In genomic region chr11:75578977-75579376, GRCh38 we compare ENCODE assay signal across 13 cellular contexts. TPM values are rescaled to one million over a fixed set of nuclear protein-coding genes. Genes with fewer than 3 reads are reported as not detected.
DNase-seq lines count a peak whose midpoint lies in the region; ATAC-seq and TF ChIP-seq lines count a peak whose summit lies in the region.
"Had no signal": no experiment of that assay in that cellular context is flagged by ENCODE, and none has a peak within 500 bp of the region (broad histone marks: within the 10 kb centered on the region; RNA-seq: fewer than 3 reads in every experiment).

No MANE protein-coding gene starts in this region.

- H3K36me3 Mint-ChIP-seq in chondrocyte (ENCODE audit: low read depth) = peaks cover under 1% of the 10 kb centered on the region
- peaks cover 6% of the 10 kb centered on the region for H3K36me3 Mint-ChIP-seq in nephron (ENCODE audit: low read depth)
- H3K36me3 Mint-ChIP-seq in activated CD8-positive, alpha-beta T cell treated with anti-CD3 and anti-CD28 coated beads, Interleukin-2, amount 10 ng/mL, durations not matched to agents 7 days and 5 days (ENCODE audit: low read depth) = no peaks in the 10 kb centered on the region
- H3K36me3 Mint-ChIP-seq: IgD-negative memory B cell had no signal

- CTCF ChIA-PET in activated CD8-positive, alpha-beta T cell treated with anti-CD3 and anti-CD28 coated beads, Interleukin-2, amount 10 ng/mL, durations not matched to agents 7 days and 5 days (lab: Charles Lee) = interaction anchor here (1.0 to 1.9 kb wide), 2 partner anchors 14 to 19 kb away, joined by 3 to 7 read pairs; no protein-coding TSS in a partner anchor

- H3K9me3 Mint-ChIP-seq in chondrocyte (ENCODE audit: low read depth) = no peaks in the 10 kb centered on the region
- H3K9me3 Mint-ChIP-seq in nephron = no peaks in the 10 kb centered on the region
- no peaks in the 10 kb centered on the region for H3K9me3 Mint-ChIP-seq in activated CD8-positive, alpha-beta T cell treated with anti-CD3 and anti-CD28 coated beads, Interleukin-2, amount 10 ng/mL, durations not matched to agents 7 days and 5 days (ENCODE audit: insufficient read depth)
- H3K9me3 Mint-ChIP-seq: CD8-positive, alpha-beta memory T cell; H9 had no signal

- peak overlapping the region; percentile 59 for H3K27ac Mint-ChIP-seq in chondrocyte (ENCODE audit: unreplicated experiment)
- peak overlapping the region in 2 of 3 experiments; percentile 24 to 76 for H3K27ac Mint-ChIP-seq in nephron
- no peak overlapping the region for H3K27ac Mint-ChIP-seq in activated CD8-positive, alpha-beta T cell treated with anti-CD3 and anti-CD28 coated beads, Interleukin-2, amount 10 ng/mL, durations not matched to agents 7 days and 5 days
- H3K27ac Mint-ChIP-seq: CD8-positive, alpha-beta memory T cell; H9 had no signal

- no peaks in the 10 kb centered on the region for H3K27me3 Mint-ChIP-seq in chondrocyte (ENCODE audit: low read depth)
- no peaks in the 10 kb centered on the region for H3K27me3 Mint-ChIP-seq in nephron (ENCODE audit: low read depth)
- no peaks in the 10 kb centered on the region for H3K27me3 Mint-ChIP-seq in activated CD8-positive, alpha-beta T cell treated with anti-CD3 and anti-CD28 coated beads, Interleukin-2, amount 10 ng/mL, durations not matched to agents 7 days and 5 days (ENCODE audit: low read depth)

- H3K4me1 Mint-ChIP-seq in chondrocyte (ENCODE audit: low read depth) = peaks cover 28% of the 10 kb centered on the region
- H3K4me1 Mint-ChIP-seq in nephron = peaks cover 29% of the 10 kb centered on the region
- peaks cover 34% of the 10 kb centered on the region for H3K4me1 Mint-ChIP-seq in activated CD8-positive, alpha-beta T cell treated with anti-CD3 and anti-CD28 coated beads, Interleukin-2, amount 10 ng/mL, durations not matched to agents 7 days and 5 days (ENCODE audit: low read depth)

- H3K4me3 Mint-ChIP-seq in chondrocyte (ENCODE audit: unreplicated experiment) = no peak overlapping the region
- H3K4me3 Mint-ChIP-seq in nephron = no peak overlapping the region
- no peak overlapping the region for H3K4me3 Mint-ChIP-seq in activated CD8-positive, alpha-beta T cell treated with anti-CD3 and anti-CD28 coated beads, Interleukin-2, amount 10 ng/mL, durations not matched to agents 7 days and 5 days
- H3K4me3 Mint-ChIP-seq: H9, IgD-negative memory B cell had no signal

- ATAC-seq in activated CD8-positive, alpha-beta T cell treated with anti-CD3 and anti-CD28 coated beads, Interleukin-2, amount 10 ng/mL, durations not matched to agents 7 days and 5 days = no peak
- no peak for ATAC-seq in GM21717 (IDR thresholded peaks at IDR 0.05; ENCODE audit: unreplicated experiment)
- no peak for ATAC-seq in left lobe of liver

- DNase-seq in NCI-H524 (lab: John Stamatoyannopoulos, UW) (peak; percentile 10 to 40), NCI-H524 treated with DMSO at 0.1 percent for 48 hours (lab: John Stamatoyannopoulos, UW) (no peak), chondrocyte (ENCODE audit: low spot score) (no peak), left lobe of liver (ENCODE audit: low spot score) (no peak)
- DNase-seq in activated CD8-positive, alpha-beta T cell treated with anti-CD3 and anti-CD28 coated beads, Interleukin-2, amount 10 ng/mL, durations not matched to agents 7 days and 5 days = no peak
- DNase-seq: AML-193; CD8-positive, alpha-beta memory T cell; DMS53; GOT3; H9 had no signal

- no peak for TF ChIP-seq CTCF in chondrocyte (IDR thresholded peaks at IDR 0.05)
- TF ChIP-seq CTCF in nephron (IDR thresholded peaks at IDR 0.05; ENCODE audit: unreplicated experiment in 3 of 3) = no peak

- POLR2A ChIA-PET in activated CD8-positive, alpha-beta T cell treated with anti-CD3 and anti-CD28 coated beads, Interleukin-2, amount 10 ng/mL, durations not matched to agents 7 days and 5 days (lab: Charles Lee) = no interaction called here

RNA-seq across cellular contexts. Expression of gene SERPINH1, which starts 16.9 kb away (rescaled TPM):
- total RNA-seq in chondrocyte (1,000 to 1,204 TPM (median 1,170 TPM) in 3 replicates), left lobe of liver (21.6 TPM)
- total RNA-seq in activated CD8-positive, alpha-beta T cell treated with anti-CD3 and anti-CD28 coated beads, Interleukin-2, amount 10 ng/mL, durations not matched to agents 7 days and 5 days = 10 to 100 TPM in 1 of 2 experiments, 1 to 10 TPM in 1; 9.3 to 10.8 TPM

RNA-seq across cellular contexts. Expression of gene GDPD5, which starts 53.2 kb away (rescaled TPM):
- total RNA-seq in chondrocyte (8.9 to 12.6 TPM (median 11.3 TPM) in 3 replicates), left lobe of liver (9.1 TPM)
- total RNA-seq in activated CD8-positive, alpha-beta T cell treated with anti-CD3 and anti-CD28 coated beads, Interleukin-2, amount 10 ng/mL, durations not matched to agents 7 days and 5 days = 10 to 100 TPM; 23.1 to 26.6 TPM

Comparison
In these comparisons a context has a peak if more than half of its experiments do, and no peak if none do; other contexts are left out.
1. DNase-seq: peak in NCI-H524 (2 of 2); none in NCI-H524 treated with DMSO at 0.1 percent for 48 hours (single experiment), chondrocyte (single experiment), activated CD8-positive, alpha-beta T cell treated with anti-CD3 and anti-CD28 coated beads, Interleukin-2, amount 10 ng/mL, durations not matched to agents 7 days and 5 days (single experiment) and left lobe of liver (single experiment).
2. RNA of gene SERPINH1, which starts 16.9 kb away (total RNA-seq): 1,000 to 1,204 TPM in chondrocyte; 21.6 TPM in left lobe of liver (single experiment) and 9.3 to 10.8 TPM in activated CD8-positive, alpha-beta T cell treated with anti-CD3 and anti-CD28 coated beads, Interleukin-2, amount 10 ng/mL, durations not matched to agents 7 days and 5 days; every median in the first group is over 10 times any median in the second.